1 cellular context compared by ENCODE assay signal in the genomic region with DNA sequence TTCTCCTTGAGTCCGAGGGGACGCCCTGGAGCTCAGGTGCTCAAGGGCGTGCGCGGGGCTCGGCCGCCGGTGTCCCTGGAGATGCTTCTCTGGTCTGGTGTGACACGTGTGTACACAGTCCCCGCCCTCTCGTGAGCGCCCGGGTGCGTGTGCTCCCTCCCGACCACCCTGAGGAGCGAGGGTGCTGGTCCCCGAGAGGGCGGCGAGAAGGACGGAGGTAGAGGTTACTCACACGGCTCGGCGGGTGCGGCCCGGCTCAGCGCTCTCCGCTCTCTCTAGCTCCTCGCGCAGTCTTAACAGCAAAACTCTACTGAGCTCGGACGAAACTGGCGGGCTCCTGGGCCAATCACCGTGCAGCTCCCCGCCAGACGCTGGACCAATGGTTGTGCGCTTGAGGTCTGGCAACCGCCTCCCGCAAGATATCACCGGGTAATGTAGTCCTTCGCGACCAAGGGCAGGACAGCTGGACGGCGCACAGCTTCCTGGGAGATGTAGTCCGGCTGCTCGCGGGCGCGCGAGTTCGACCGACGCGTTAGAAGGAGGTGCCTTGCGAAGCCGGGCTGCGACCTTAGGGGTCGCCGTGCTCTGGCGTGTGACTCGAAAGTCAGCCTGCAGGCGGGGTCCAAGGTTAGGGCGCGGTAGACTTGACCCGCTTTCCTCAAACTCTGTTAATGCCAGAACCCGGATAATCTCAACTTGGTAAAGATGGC.
TF ChIP-seq lines count a peak whose summit lies in the region.

A gene (minus strand): TSS at position 312 of the 710 bp plus-strand sequence. CDS start 2,669 bp downstream, outside the sequence.

TF ChIP-seq in WTC11, 78 proteins besides CTCF, POLR2A, EP300 and RAD21 (continued from another document and continues in another):
- TF ChIP-seq, protein P1, sequence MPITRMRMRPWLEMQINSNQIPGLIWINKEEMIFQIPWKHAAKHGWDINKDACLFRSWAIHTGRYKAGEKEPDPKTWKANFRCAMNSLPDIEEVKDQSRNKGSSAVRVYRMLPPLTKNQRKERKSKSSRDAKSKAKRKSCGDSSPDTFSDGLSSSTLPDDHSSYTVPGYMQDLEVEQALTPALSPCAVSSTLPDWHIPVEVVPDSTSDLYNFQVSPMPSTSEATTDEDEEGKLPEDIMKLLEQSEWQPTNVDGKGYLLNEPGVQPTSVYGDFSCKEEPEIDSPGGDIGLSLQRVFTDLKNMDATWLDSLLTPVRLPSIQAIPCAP (CRISPR knock-in tag; IDR thresholded peaks at IDR 0.05) = no peak
- TF ChIP-seq HMGA2 (CRISPR knock-in tag; IDR thresholded peaks at IDR 0.05) (no peak), GABPB1 (CRISPR knock-in tag; IDR thresholded peaks at IDR 0.05) (peak; percentile 75), GRHL2 (CRISPR knock-in tag; IDR thresholded peaks at IDR 0.05; ENCODE audit: insufficient replicate concordance, severe bottlenecking) (no peak), TCF7 (CRISPR knock-in tag; IDR thresholded peaks at IDR 0.05; ENCODE audit: low read depth) (no peak), GTF2I (CRISPR knock-in tag; conservative IDR thresholded peaks at IDR 0.05) (no peak), ZNF121 (CRISPR knock-in tag; IDR thresholded peaks at IDR 0.05) (no peak), ZBTB21 (CRISPR knock-in tag; IDR thresholded peaks at IDR 0.05; ENCODE audit: borderline replicate concordance) (no peak), NR3C1 (CRISPR knock-in tag; conservative IDR thresholded peaks at IDR 0.05; ENCODE audit: low read depth) (0 out of 2 replicates have a peak, but pooled peaks have one; percentile 71), SP1 (CRISPR knock-in tag; conservative IDR thresholded peaks at IDR 0.05) (peak; percentile 77; the same call in 1 of the 2 replicates), CREM (CRISPR knock-in tag; IDR thresholded peaks at IDR 0.05) (no peak; the same call in 1 of the 2 replicates), OVOL2 (CRISPR knock-in tag; IDR thresholded peaks at IDR 0.05; ENCODE audit: borderline replicate concordance) (no peak), JUN (CRISPR knock-in tag; IDR thresholded peaks at IDR 0.05) (no peak), ZNF671 (CRISPR knock-in tag; IDR thresholded peaks at IDR 0.05) (no peak), TEAD1 (CRISPR knock-in tag; IDR thresholded peaks at IDR 0.05) (0 out of 2 replicates have a peak, but pooled peaks have one; percentile 9), NFYB (CRISPR knock-in tag; conservative IDR thresholded peaks at IDR 0.05; ENCODE audit: low read depth) (peak; percentile 95), FOXP1 (CRISPR knock-in tag; IDR thresholded peaks at IDR 0.05; ENCODE audit: borderline replicate concordance) (peak; percentile 90; the same call in 1 of the 2 replicates), NR2C2 (CRISPR knock-in tag; IDR thresholded peaks at IDR 0.05) (no peak), SMAD3 (CRISPR knock-in tag; IDR thresholded peaks at IDR 0.05; ENCODE audit: borderline replicate concordance) (no peak; the same call in 1 of the 2 replicates), SMAD4 (CRISPR knock-in tag; IDR thresholded peaks at IDR 0.05) (no peak), RORB (CRISPR knock-in tag; IDR thresholded peaks at IDR 0.05) (no peak), ATF1 (CRISPR knock-in tag; IDR thresholded peaks at IDR 0.05) (no peak), ZNF138 (CRISPR knock-in tag; conservative IDR thresholded peaks at IDR 0.05) (no peak), FOXK1 (CRISPR knock-in tag; IDR thresholded peaks at IDR 0.05) (peak; percentile 82), PRRX2 (CRISPR knock-in tag; IDR thresholded peaks at IDR 0.05) (no peak), ZNF263 (CRISPR knock-in tag; IDR thresholded peaks at IDR 0.05; ENCODE audit: low read depth) (no peak), NR1H2 (CRISPR knock-in tag; IDR thresholded peaks at IDR 0.05) (no peak)
- TF ChIP-seq, protein P2, sequence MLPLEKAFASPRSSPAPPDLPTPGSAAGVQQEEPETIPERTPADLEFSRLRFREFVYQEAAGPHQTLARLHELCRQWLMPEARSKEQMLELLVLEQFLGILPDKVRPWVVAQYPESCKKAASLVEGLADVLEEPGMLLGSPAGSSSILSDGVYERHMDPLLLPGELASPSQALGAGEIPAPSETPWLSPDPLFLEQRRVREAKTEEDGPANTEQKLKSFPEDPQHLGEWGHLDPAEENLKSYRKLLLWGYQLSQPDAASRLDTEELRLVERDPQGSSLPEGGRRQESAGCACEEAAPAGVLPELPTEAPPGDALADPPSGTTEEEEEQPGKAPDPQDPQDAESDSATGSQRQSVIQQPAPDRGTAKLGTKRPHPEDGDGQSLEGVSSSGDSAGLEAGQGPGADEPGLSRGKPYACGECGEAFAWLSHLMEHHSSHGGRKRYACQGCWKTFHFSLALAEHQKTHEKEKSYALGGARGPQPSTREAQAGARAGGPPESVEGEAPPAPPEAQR (CRISPR knock-in tag; IDR thresholded peaks at IDR 0.05) = no peak
- TF ChIP-seq, protein P3, sequence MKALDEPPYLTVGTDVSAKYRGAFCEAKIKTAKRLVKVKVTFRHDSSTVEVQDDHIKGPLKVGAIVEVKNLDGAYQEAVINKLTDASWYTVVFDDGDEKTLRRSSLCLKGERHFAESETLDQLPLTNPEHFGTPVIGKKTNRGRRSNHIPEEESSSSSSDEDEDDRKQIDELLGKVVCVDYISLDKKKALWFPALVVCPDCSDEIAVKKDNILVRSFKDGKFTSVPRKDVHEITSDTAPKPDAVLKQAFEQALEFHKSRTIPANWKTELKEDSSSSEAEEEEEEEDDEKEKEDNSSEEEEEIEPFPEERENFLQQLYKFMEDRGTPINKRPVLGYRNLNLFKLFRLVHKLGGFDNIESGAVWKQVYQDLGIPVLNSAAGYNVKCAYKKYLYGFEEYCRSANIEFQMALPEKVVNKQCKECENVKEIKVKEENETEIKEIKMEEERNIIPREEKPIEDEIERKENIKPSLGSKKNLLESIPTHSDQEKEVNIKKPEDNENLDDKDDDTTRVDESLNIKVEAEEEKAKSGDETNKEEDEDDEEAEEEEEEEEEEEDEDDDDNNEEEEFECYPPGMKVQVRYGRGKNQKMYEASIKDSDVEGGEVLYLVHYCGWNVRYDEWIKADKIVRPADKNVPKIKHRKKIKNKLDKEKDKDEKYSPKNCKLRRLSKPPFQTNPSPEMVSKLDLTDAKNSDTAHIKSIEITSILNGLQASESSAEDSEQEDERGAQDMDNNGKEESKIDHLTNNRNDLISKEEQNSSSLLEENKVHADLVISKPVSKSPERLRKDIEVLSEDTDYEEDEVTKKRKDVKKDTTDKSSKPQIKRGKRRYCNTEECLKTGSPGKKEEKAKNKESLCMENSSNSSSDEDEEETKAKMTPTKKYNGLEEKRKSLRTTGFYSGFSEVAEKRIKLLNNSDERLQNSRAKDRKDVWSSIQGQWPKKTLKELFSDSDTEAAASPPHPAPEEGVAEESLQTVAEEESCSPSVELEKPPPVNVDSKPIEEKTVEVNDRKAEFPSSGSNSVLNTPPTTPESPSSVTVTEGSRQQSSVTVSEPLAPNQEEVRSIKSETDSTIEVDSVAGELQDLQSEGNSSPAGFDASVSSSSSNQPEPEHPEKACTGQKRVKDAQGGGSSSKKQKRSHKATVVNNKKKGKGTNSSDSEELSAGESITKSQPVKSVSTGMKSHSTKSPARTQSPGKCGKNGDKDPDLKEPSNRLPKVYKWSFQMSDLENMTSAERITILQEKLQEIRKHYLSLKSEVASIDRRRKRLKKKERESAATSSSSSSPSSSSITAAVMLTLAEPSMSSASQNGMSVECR (CRISPR knock-in tag; IDR thresholded peaks at IDR 0.05; ENCODE audit: borderline replicate concordance) = peak; percentile 80
- TF ChIP-seq, protein P4, sequence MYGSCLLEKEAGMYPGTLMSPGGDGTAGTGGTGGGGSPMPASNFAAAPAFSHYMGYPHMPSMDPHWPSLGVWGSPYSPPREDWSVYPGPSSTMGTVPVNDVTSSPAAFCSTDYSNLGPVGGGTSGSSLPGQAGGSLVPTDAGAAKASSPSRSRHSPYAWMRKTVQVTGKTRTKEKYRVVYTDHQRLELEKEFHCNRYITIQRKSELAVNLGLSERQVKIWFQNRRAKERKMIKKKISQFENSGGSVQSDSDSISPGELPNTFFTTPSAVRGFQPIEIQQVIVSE (CRISPR knock-in tag; IDR thresholded peaks at IDR 0.05; ENCODE audit: borderline replicate concordance) = no peak
- TF ChIP-seq, protein P5, sequence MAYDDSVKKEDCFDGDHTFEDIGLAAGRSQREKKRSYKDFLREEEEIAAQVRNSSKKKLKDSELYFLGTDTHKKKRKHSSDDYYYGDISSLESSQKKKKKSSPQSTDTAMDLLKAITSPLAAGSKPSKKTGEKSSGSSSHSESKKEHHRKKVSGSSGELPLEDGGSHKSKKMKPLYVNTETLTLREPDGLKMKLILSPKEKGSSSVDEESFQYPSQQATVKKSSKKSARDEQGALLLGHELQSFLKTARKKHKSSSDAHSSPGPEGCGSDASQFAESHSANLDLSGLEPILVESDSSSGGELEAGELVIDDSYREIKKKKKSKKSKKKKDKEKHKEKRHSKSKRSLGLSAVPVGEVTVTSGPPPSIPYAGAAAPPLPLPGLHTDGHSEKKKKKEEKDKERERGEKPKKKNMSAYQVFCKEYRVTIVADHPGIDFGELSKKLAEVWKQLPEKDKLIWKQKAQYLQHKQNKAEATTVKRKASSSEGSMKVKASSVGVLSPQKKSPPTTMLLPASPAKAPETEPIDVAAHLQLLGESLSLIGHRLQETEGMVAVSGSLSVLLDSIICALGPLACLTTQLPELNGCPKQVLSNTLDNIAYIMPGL (CRISPR knock-in tag; IDR thresholded peaks at IDR 0.05) = peak; percentile 72; the same call in 1 of the 2 replicates
- TF ChIP-seq, protein P6, sequence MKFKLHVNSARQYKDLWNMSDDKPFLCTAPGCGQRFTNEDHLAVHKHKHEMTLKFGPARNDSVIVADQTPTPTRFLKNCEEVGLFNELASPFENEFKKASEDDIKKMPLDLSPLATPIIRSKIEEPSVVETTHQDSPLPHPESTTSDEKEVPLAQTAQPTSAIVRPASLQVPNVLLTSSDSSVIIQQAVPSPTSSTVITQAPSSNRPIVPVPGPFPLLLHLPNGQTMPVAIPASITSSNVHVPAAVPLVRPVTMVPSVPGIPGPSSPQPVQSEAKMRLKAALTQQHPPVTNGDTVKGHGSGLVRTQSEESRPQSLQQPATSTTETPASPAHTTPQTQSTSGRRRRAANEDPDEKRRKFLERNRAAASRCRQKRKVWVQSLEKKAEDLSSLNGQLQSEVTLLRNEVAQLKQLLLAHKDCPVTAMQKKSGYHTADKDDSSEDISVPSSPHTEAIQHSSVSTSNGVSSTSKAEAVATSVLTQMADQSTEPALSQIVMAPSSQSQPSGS (CRISPR knock-in tag; IDR thresholded peaks at IDR 0.05; ENCODE audit: borderline replicate concordance, low read depth) = no peak
- TF ChIP-seq, protein P7, sequence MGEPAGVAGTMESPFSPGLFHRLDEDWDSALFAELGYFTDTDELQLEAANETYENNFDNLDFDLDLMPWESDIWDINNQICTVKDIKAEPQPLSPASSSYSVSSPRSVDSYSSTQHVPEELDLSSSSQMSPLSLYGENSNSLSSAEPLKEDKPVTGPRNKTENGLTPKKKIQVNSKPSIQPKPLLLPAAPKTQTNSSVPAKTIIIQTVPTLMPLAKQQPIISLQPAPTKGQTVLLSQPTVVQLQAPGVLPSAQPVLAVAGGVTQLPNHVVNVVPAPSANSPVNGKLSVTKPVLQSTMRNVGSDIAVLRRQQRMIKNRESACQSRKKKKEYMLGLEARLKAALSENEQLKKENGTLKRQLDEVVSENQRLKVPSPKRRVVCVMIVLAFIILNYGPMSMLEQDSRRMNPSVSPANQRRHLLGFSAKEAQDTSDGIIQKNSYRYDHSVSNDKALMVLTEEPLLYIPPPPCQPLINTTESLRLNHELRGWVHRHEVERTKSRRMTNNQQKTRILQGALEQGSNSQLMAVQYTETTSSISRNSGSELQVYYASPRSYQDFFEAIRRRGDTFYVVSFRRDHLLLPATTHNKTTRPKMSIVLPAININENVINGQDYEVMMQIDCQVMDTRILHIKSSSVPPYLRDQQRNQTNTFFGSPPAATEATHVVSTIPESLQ (CRISPR knock-in tag; IDR thresholded peaks at IDR 0.05) = no peak
- TF ChIP-seq, protein P8, sequence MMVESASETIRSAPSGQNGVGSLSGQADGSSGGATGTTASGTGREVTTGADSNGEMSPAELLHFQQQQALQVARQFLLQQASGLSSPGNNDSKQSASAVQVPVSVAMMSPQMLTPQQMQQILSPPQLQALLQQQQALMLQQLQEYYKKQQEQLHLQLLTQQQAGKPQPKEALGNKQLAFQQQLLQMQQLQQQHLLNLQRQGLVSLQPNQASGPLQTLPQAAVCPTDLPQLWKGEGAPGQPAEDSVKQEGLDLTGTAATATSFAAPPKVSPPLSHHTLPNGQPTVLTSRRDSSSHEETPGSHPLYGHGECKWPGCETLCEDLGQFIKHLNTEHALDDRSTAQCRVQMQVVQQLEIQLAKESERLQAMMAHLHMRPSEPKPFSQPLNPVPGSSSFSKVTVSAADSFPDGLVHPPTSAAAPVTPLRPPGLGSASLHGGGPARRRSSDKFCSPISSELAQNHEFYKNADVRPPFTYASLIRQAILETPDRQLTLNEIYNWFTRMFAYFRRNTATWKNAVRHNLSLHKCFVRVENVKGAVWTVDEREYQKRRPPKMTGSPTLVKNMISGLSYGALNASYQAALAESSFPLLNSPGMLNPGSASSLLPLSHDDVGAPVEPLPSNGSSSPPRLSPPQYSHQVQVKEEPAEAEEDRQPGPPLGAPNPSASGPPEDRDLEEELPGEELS (CRISPR knock-in tag; IDR thresholded peaks at IDR 0.05) = no peak
- TF ChIP-seq, protein P9, sequence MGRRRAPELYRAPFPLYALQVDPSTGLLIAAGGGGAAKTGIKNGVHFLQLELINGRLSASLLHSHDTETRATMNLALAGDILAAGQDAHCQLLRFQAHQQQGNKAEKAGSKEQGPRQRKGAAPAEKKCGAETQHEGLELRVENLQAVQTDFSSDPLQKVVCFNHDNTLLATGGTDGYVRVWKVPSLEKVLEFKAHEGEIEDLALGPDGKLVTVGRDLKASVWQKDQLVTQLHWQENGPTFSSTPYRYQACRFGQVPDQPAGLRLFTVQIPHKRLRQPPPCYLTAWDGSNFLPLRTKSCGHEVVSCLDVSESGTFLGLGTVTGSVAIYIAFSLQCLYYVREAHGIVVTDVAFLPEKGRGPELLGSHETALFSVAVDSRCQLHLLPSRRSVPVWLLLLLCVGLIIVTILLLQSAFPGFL (CRISPR knock-in tag; IDR thresholded peaks at IDR 0.05; ENCODE audit: borderline replicate concordance) = no peak
- TF ChIP-seq, protein P10, sequence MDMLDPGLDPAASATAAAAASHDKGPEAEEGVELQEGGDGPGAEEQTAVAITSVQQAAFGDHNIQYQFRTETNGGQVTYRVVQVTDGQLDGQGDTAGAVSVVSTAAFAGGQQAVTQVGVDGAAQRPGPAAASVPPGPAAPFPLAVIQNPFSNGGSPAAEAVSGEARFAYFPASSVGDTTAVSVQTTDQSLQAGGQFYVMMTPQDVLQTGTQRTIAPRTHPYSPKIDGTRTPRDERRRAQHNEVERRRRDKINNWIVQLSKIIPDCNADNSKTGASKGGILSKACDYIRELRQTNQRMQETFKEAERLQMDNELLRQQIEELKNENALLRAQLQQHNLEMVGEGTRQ (CRISPR knock-in tag; IDR thresholded peaks at IDR 0.05) = peak; percentile 67
